In the genomic region with DNA sequence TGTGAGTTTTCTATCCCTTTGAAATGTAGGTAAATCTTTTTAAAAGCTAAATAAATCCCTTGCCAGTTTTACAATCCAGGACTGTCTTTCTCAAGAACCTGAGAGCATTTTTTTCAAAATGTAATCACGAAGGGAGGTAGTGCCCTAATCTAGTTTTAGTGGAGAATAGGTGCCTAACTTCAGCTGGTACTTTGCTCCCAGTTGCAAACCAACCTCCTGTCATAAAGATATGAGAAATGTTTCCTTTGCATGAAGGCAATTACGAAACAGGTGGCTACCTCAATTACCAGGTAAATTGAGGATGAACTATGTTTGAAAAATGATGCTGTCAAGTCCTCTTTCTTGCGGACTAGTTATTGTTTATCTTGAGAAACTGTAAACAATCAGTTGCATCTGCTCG, we compare ENCODE assay signal across 35 cellular contexts.
"Had no signal": no experiment of that assay in that cellular context is flagged by ENCODE, and none has a peak within 500 bp of the region (broad histone marks: within the 10 kb centered on the region; RNA-seq: fewer than 3 reads in every experiment).

No MANE protein-coding gene starts in this region.

- H3K27ac ChIP-seq: adrenal gland, body of pancreas, brain microvascular endothelial cell, breast epithelium, WERI-Rb-1 had no signal

- H3K36me3 ChIP-seq: adrenal gland, brain microvascular endothelial cell, breast epithelium, WERI-Rb-1 had no signal

- DNase-seq: activated CD4-positive, alpha-beta memory T cell treated with anti-CD3 and anti-CD28 coated beads, Interleukin-2, amount 10 ng/mL, durations not matched to agents 7 days and 5 days; activated CD4-positive, alpha-beta T cell treated with anti-CD3 and anti-CD28 coated beads for 1 hour; activated CD4-positive, alpha-beta T cell treated with anti-CD3 and anti-CD28 coated beads for 36 hours; activated CD4-positive, alpha-beta T cell treated with anti-CD3 and anti-CD28 coated beads for 48 hours; activated CD4-positive, alpha-beta T cell treated with anti-CD3 and anti-CD28 coated beads, Interleukin-2, amount 10 ng/mL, durations not matched to agents 7 days and 5 days; activated CD4-positive, alpha-beta T cell treated with anti-CD3 and anti-CD28 coated beads, Interleukin-2, amount 50 U/mL, for 48 hours; activated CD4-positive, CD25-positive, alpha-beta regulatory T cell; activated CD8-positive, alpha-beta memory T cell treated with anti-CD3 and anti-CD28 coated beads, Interleukin-2, amount 50 U/mL, for 4 hours; activated effector memory CD4-positive, alpha-beta T cell treated with anti-CD3 and anti-CD28 coated beads, Interleukin-2, amount 50 U/mL, for 16 hours; activated gamma-delta T cell treated with Interleukin-2 at 50 U/mL for 16 hours; activated naive CD4-positive, alpha-beta T cell; activated naive CD4-positive, alpha-beta T cell treated with anti-CD3 and anti-CD28 coated beads for 36 hours; activated naive CD4-positive, alpha-beta T cell treated with anti-CD3 and anti-CD28 coated beads, Interleukin-2, amount 50 U/mL, for 16 hours; activated naive CD8-positive, alpha-beta T cell treated with anti-CD3 and anti-CD28 coated beads for 36 hours; activated T-cell treated with anti-CD3 and anti-CD28 coated beads for 4 hours; activated T-cell treated with anti-CD3 and anti-CD28 coated beads, Interleukin-2, amount 50 U/mL, for 1 hour; activated T-cell treated with anti-CD3 and anti-CD28 coated beads, Interleukin-2, amount 50 U/mL, for 4 hours; activated T-cell treated with anti-CD3 and anti-CD28 coated beads, Interleukin-2, amount 50 U/mL, for 72 hours; adrenal gland; amniotic stem cell; aorta; body of pancreas; brain microvascular endothelial cell; central memory CD4-positive, alpha-beta T cell; SW 1271; T-helper 1 cell; T-helper 2 cell; T-helper 9 cell; WERI-Rb-1 had no signal

- FAIRE-seq: astrocyte had no signal

- H3K4me1 ChIP-seq: adrenal gland, body of pancreas, breast epithelium had no signal

- H3K9me3 ChIP-seq: adrenal gland, body of pancreas, breast epithelium had no signal

- H3K4me3 ChIP-seq: adrenal gland, body of pancreas, breast epithelium had no signal

- H3K27me3 ChIP-seq: adrenal gland, body of pancreas, breast epithelium had no signal

- ATAC-seq: activated CD4-positive, alpha-beta T cell treated with anti-CD3 and anti-CD28 coated beads for 36 hours; activated CD4-positive, CD25-positive, alpha-beta regulatory T cell treated with anti-CD3 and anti-CD28 coated beads, Interleukin-2, amount 50 U/mL, for 24 hours; activated naive CD4-positive, alpha-beta T cell treated with anti-CD3 and anti-CD28 coated beads, Interleukin-2, amount 50 U/mL, for 72 hours; activated T-cell treated with anti-CD3 and anti-CD28 coated beads, Interleukin-2, amount 50 U/mL, for 4 hours; activated T-cell treated with anti-CD3 and anti-CD28 coated beads, Interleukin-2, amount 50 U/mL, for 72 hours; activated T-helper 17 cell treated with anti-CD3 and anti-CD28 coated beads, Interleukin-2, amount 50 U/mL, for 72 hours; body of pancreas; WTC11 had no signal
